22 cellular contexts compared by ENCODE assay signal in the genomic region with DNA sequence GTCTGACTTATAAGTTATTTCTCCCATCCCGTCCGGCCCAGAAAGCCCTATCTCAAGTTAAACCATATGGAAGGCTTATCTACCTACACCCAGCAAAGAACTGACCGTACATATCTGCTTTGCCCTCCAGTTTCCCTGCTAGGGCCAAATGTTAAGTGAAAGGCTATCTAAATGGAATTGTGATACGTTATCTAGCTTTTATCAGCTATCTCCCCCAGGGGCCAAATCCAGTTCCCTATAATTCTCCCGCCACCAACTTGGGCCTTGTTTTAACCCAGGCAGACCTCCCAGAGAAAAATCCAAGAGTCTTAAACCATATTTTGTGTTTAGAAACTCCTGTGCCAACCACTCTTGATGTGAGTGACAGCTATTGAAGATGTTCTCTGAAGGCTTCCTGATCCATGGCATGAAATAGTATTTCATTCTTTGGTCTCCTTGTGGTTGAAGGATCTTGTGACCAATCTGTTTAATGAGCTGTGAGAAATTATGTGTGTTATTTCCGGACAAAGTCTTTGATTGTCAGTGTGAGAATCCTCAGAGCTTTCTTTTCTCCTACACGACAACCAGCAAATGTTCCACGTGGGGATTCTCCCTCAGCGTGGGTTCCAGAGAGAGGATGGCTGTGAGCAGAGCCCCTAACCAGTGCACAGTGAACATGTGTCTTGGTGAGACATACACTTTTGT. TPM values are rescaled to one million over a fixed set of nuclear protein-coding genes. Genes with fewer than 3 reads are reported as not detected.
DNase-seq lines count a peak whose midpoint lies in the region; ATAC-seq and TF ChIP-seq lines count a peak whose summit lies in the region.
"Had no signal": no experiment of that assay in that cellular context is flagged by ENCODE, and none has a peak within 500 bp of the region (broad histone marks: within the 10 kb centered on the region; RNA-seq: fewer than 3 reads in every experiment).

No MANE protein-coding gene starts in this region.

- ATAC-seq in IMR-90 (ENCODE audit: low read depth): no peak
- ATAC-seq: stimulated activated memory B cell treated with anti-CD40 and anti-IgM and Interleukin-4, amounts not matched to agents 10 μg/mL and 1 μg/mL and 100 μg/mL, for 72 hours; T-helper 17 cell had no signal

- no TSS peak for BruUV-seq in IMR-90 (replicated peaks; lab: Mats Ljungman, UMichigan)

- in situ Hi-C loops in IMR-90 (cut with MboI; ENCODE audit: low sequenced_read_pairs): loop anchor here (25.0 kb wide), 1 partner anchor 1257 kb away; no protein-coding TSS in a partner anchor

- no peak for TF ChIP-seq POLR2A in IMR-90 (IDR thresholded peaks at IDR 0.05; ENCODE audit: low read depth, low read length)

- no peak overlapping the region for H2BK20ac ChIP-seq in IMR-90 (ENCODE audit: low read depth, low read length)

- CTCF ChIA-PET in IMR-90 (lab: Yijun Ruan, JAX): interaction anchor here (1.5 kb wide), 1 partner anchor 10 kb away, joined by 4 read pairs; no protein-coding TSS in a partner anchor
- CTCF ChIA-PET in CD4-positive, alpha-beta memory T cell (lab: Charles Lee; ENCODE audit: partially characterized antibody): interaction anchor here (4.9 kb wide), 1 partner anchor 10 kb away, joined by 26 read pairs; no protein-coding TSS in a partner anchor

- H3K4ac ChIP-seq in IMR-90 (ENCODE audit: low read depth, low read length): no peak overlapping the region

- DNase-seq in IMR-90: no peak
- DNase-seq in left kidney (ENCODE audit: low read depth, low spot score): peak; percentile 34
- DNase-seq in CD4-positive, alpha-beta memory T cell: no peak
- no peak for DNase-seq in NCI-H1436 treated with DMSO at 0.1 percent for 48 hours (lab: John Stamatoyannopoulos, UW)
- DNase-seq in SIG-M5 treated with dmso at 0.1 percent for 504 hours (lab: John Stamatoyannopoulos, UW; ENCODE audit: unreplicated experiment): no peak
- no peak for DNase-seq in T-helper 2 cell
- DNase-seq: activated CD4-positive, alpha-beta memory T cell treated with anti-CD3 and anti-CD28 coated beads for 36 hours; activated CD4-positive, CD25-positive, alpha-beta regulatory T cell; amniotic stem cell; caudate nucleus; CD8-positive, alpha-beta memory T cell; KG1; left lung; NCI-H446 treated with DMSO at 0.1 percent for 48 hours; posterior cingulate gyrus; Right ventricle myocardium superior; stimulated activated CD4-positive, alpha-beta T cell treated with anti-CD3 and anti-CD28 coated beads, Interleukin-1b, Interleukin-23, amount 100 ng/mL, for 48 hours; T-helper 17 cell had no signal

- H3K27ac Mint-ChIP-seq in CD4-positive, alpha-beta memory T cell: no peak overlapping the region
- H3K27ac Mint-ChIP-seq: activated CD4-positive, alpha-beta memory T cell treated with anti-CD3 and anti-CD28 coated beads for 36 hours; stimulated activated memory B cell treated with anti-CD40 and anti-IgM and Interleukin-4, amounts not matched to agents 10 μg/mL and 1 μg/mL and 100 μg/mL, for 72 hours; T-helper 17 cell had no signal

- dilution Hi-C loops in IMR-90 (cut with HindIII; ENCODE audit: low sequenced_read_pairs, unreplicated experiment): loop anchor here (25.0 kb wide), 1 partner anchor 1032 kb away; no protein-coding TSS in a partner anchor

- intact Hi-C loops in IMR-90 (cut with micrococcal nuclease): loop anchor here (10.0 kb wide), 1 partner anchor 1255 kb away; no protein-coding TSS in a partner anchor
- intact Hi-C loops in CD4-positive, alpha-beta memory T cell (cut with micrococcal nuclease): no loop called here

- H3K27ac ChIP-seq in BLaER1 treated with 17β-estradiol and CSF1 and Interleukin-3, amounts not matched to agents 10 nM and 100 nM: no peak overlapping the region
- H3K27ac ChIP-seq in IMR-90 (ENCODE audit: insufficient read depth, low read length): no peak overlapping the region
- H3K27ac ChIP-seq in CD4-positive, alpha-beta memory T cell (ENCODE audit: low read depth, low read length): no peak overlapping the region
- H3K27ac ChIP-seq: esophagus muscularis mucosa, left lung had no signal

- H3K4me1 ChIP-seq in BLaER1 treated with 17β-estradiol and CSF1 and Interleukin-3, amounts not matched to agents 10 nM and 100 nM: peaks cover 15 to 22% (median 18%) of the 10 kb centered on the region in 10 experiments
- H3K4me1 ChIP-seq in IMR-90 (ENCODE audit: control insufficient read depth, insufficient read depth, low read length): 0 out of 2 replicates have a peak, but pooled peaks cover 2% of the 10 kb centered on the region
- H3K4me1 ChIP-seq in endocrine pancreas (ENCODE audit: control insufficient read depth, insufficient read depth, low read length): peaks cover 43% of the 10 kb centered on the region
- no peaks in the 10 kb centered on the region for H3K4me1 ChIP-seq in CD4-positive, alpha-beta memory T cell (ENCODE audit: insufficient read depth, low read length)
- H3K4me1 ChIP-seq: esophagus muscularis mucosa, left lung had no signal

- no peak overlapping the region for H2AK9ac ChIP-seq in IMR-90 (replicated peaks; ENCODE audit: low read depth, low read length, poor library complexity)

- no peak overlapping the region for H4K5ac ChIP-seq in IMR-90 (ENCODE audit: low read depth, low read length)

- no peak overlapping the region; the same call in 2 of the 3 replicates for H2BK15ac ChIP-seq in IMR-90 (ENCODE audit: low read depth, low read length)

- no peak overlapping the region for H4K8ac ChIP-seq in IMR-90 (ENCODE audit: low read depth in 2 of 2, low read length in 2 of 2)

- H3K9me3 ChIP-seq in BLaER1 treated with 17β-estradiol and CSF1 and Interleukin-3, amounts not matched to agents 10 nM and 100 nM (replicated peaks in 1 of 11): no peaks in the 10 kb centered on the region
- H3K9me3 ChIP-seq in IMR-90 (ENCODE audit: control insufficient read depth, insufficient read depth, low read length): no peaks in the 10 kb centered on the region
- H3K9me3 ChIP-seq in endocrine pancreas (ENCODE audit: control insufficient read depth, low read length): no peaks in the 10 kb centered on the region
- H3K9me3 ChIP-seq in CD4-positive, alpha-beta memory T cell (ENCODE audit: control insufficient read depth in 1 of 2, low read length in 2 of 2): no peaks in the 10 kb centered on the region
- H3K9me3 ChIP-seq: esophagus muscularis mucosa, left lung had no signal

- POLR2A ChIA-PET in IMR-90 (lab: Charles Lee; ENCODE audit: unreplicated experiment): no interaction called here
- POLR2A ChIA-PET in CD4-positive, alpha-beta memory T cell (lab: Charles Lee; ENCODE audit: partially characterized antibody): no interaction called here

- peak overlapping the region; percentile 22 to 69 (median 44) for H3K4me2 ChIP-seq in BLaER1 treated with 17β-estradiol and CSF1 and Interleukin-3, amounts not matched to agents 10 nM and 100 nM
- H3K4me2 ChIP-seq in IMR-90 (ENCODE audit: low read depth, low read length): no peak overlapping the region

- H4K20me1 ChIP-seq in BLaER1 treated with 17β-estradiol and CSF1 and Interleukin-3, amounts not matched to agents 10 nM and 100 nM: no peaks in the 10 kb centered on the region
- no peaks in the 10 kb centered on the region for H4K20me1 ChIP-seq in IMR-90 (ENCODE audit: insufficient read depth, low read length)

- peaks cover 0 to 2% of the 10 kb centered on the region in 2 donors for H3K27me3 Mint-ChIP-seq in CD4-positive, alpha-beta memory T cell
- H3K27me3 Mint-ChIP-seq: CD8-positive, alpha-beta memory T cell; stimulated activated memory B cell treated with anti-CD40 and anti-IgM and Interleukin-4, amounts not matched to agents 10 μg/mL and 1 μg/mL and 100 μg/mL, for 72 hours had no signal

- H3K9ac ChIP-seq in BLaER1 treated with 17β-estradiol and CSF1 and Interleukin-3, amounts not matched to agents 10 nM and 100 nM: no peak overlapping the region
- H3K9ac ChIP-seq in IMR-90 (ENCODE audit: low read depth, low read length): no peak overlapping the region
- H3K9ac ChIP-seq in endocrine pancreas (ENCODE audit: control insufficient read depth, insufficient read depth, low read length): peak overlapping the region; percentile 5

- no peak for TF ChIP-seq RAD21 in IMR-90 (IDR thresholded peaks at IDR 0.05; ENCODE audit: low read length)

- no peaks in the 10 kb centered on the region for H3K27me3 ChIP-seq in BLaER1 treated with 17β-estradiol and CSF1 and Interleukin-3, amounts not matched to agents 10 nM and 100 nM
- H3K27me3 ChIP-seq in IMR-90 (ENCODE audit: control insufficient read depth, insufficient read depth, low read length) (no peaks in the 10 kb centered on the region), endocrine pancreas (ENCODE audit: control insufficient read depth, insufficient read depth, low read length) (no peaks in the 10 kb centered on the region)
- no peaks in the 10 kb centered on the region for H3K27me3 ChIP-seq in CD4-positive, alpha-beta memory T cell (ENCODE audit: insufficient read depth, low read length)
- H3K27me3 ChIP-seq: esophagus muscularis mucosa, left lung had no signal

- peak overlapping the region; percentile 51; the same call in 1 of the 2 replicates for H3K23ac ChIP-seq in IMR-90 (ENCODE audit: low read depth, low read length)

- H3K36me3 Mint-ChIP-seq in CD4-positive, alpha-beta memory T cell: no peaks in the 10 kb centered on the region
- H3K36me3 Mint-ChIP-seq: activated CD4-positive, alpha-beta memory T cell treated with anti-CD3 and anti-CD28 coated beads for 36 hours; CD8-positive, alpha-beta memory T cell had no signal

- H2AK5ac ChIP-seq in IMR-90 (ENCODE audit: low read depth, low read length): no peak overlapping the region

- no peak overlapping the region for H3K4me3 Mint-ChIP-seq in CD4-positive, alpha-beta memory T cell
- H3K4me3 Mint-ChIP-seq: activated CD4-positive, alpha-beta memory T cell treated with anti-CD3 and anti-CD28 coated beads for 36 hours; CD8-positive, alpha-beta memory T cell; stimulated activated memory B cell treated with anti-CD40 and anti-IgM and Interleukin-4, amounts not matched to agents 10 μg/mL and 1 μg/mL and 100 μg/mL, for 72 hours; T-helper 17 cell had no signal

- no peak overlapping the region for H3K18ac ChIP-seq in IMR-90 (ENCODE audit: low read depth, low read length)

- no peak overlapping the region for H4K91ac ChIP-seq in IMR-90 (ENCODE audit: insufficient read depth, low read depth, low read length)

- no peak overlapping the region for H2BK5ac ChIP-seq in IMR-90 (ENCODE audit: low read depth, low read length, poor library complexity, severe bottlenecking)

- no peaks in the 10 kb centered on the region for H3K36me3 ChIP-seq in BLaER1 treated with 17β-estradiol and CSF1 and Interleukin-3, amounts not matched to agents 10 nM and 100 nM
- H3K36me3 ChIP-seq in IMR-90 (ENCODE audit: control insufficient read depth, insufficient read depth, low read length): no peaks in the 10 kb centered on the region
- H3K36me3 ChIP-seq in endocrine pancreas (ENCODE audit: control insufficient read depth, insufficient read depth, low read length): no peaks in the 10 kb centered on the region
- H3K36me3 ChIP-seq in CD4-positive, alpha-beta memory T cell (ENCODE audit: insufficient read depth, low read length): no peaks in the 10 kb centered on the region
- H3K36me3 ChIP-seq: esophagus muscularis mucosa, left lung had no signal

- H3K14ac ChIP-seq in IMR-90 (replicated peaks; ENCODE audit: low read depth, low read length): no peak overlapping the region

- H3K56ac ChIP-seq in IMR-90 (ENCODE audit: extremely low read depth, insufficient read depth, low read length): no peak overlapping the region

- H3K9me3 Mint-ChIP-seq in CD4-positive, alpha-beta memory T cell: no peaks in the 10 kb centered on the region
- H3K9me3 Mint-ChIP-seq: activated CD4-positive, alpha-beta memory T cell treated with anti-CD3 and anti-CD28 coated beads for 36 hours; CD8-positive, alpha-beta memory T cell; stimulated activated memory B cell treated with anti-CD40 and anti-IgM and Interleukin-4, amounts not matched to agents 10 μg/mL and 1 μg/mL and 100 μg/mL, for 72 hours had no signal

- H3K4me1 Mint-ChIP-seq in CD4-positive, alpha-beta memory T cell: no peaks in the 10 kb centered on the region
- H3K4me1 Mint-ChIP-seq: CD8-positive, alpha-beta memory T cell; stimulated activated memory B cell treated with anti-CD40 and anti-IgM and Interleukin-4, amounts not matched to agents 10 μg/mL and 1 μg/mL and 100 μg/mL, for 72 hours; T-helper 17 cell had no signal

- H2BK120ac ChIP-seq in IMR-90 (ENCODE audit: low read depth, low read length): no peak overlapping the region

- TF ChIP-seq CTCF in IMR-90 (conservative IDR thresholded peaks at IDR 0.05; ENCODE audit: low read depth, low read length): no peak

- no CpG with 5 or more reads among the region's 9 CpGs for WGBS in IMR-90 (ENCODE audit: extremely low coverage in 2 of 2, insufficient read length in 1 of 2), 2 experiments

- no peak overlapping the region for H3K4me3 ChIP-seq in BLaER1 treated with 17β-estradiol and CSF1 and Interleukin-3, amounts not matched to agents 10 nM and 100 nM
- H3K4me3 ChIP-seq in IMR-90 (ENCODE audit: insufficient read depth, low read depth, low read length) (no peak overlapping the region), endocrine pancreas (ENCODE audit: control insufficient read depth, insufficient read depth, low read length) (peak overlapping the region; percentile 32)
- H3K4me3 ChIP-seq in CD4-positive, alpha-beta memory T cell (ENCODE audit: low read length in 2 of 2): no peak overlapping the region
- H3K4me3 ChIP-seq: esophagus muscularis mucosa, left lung had no signal

- no peaks in the 10 kb centered on the region for H3K79me1 ChIP-seq in IMR-90 (ENCODE audit: low read depth in 1 of 2, low read length in 2 of 2)

- H2AFZ ChIP-seq in IMR-90 (replicated peaks; ENCODE audit: low read length, poor library complexity): no peak overlapping the region

- H3K9me1 ChIP-seq in IMR-90 (ENCODE audit: insufficient read depth, low read length): no peaks in the 10 kb centered on the region

RNA-seq across cellular contexts. Expression of gene HOOK1, which starts 45.2 kb away (rescaled TPM):
- not detected in 2 replicates for total RNA-seq in IMR-90 (2012; rRNA removed)
- polyA plus RNA-seq in IMR-90 (2012; rRNA removed): not detected in 2 replicates
- polyA plus RNA-seq in IMR-90 (2012; cell fraction: cytosol; rRNA removed): not detected in 2 replicates
- polyA plus RNA-seq in IMR-90 (2012; cell fraction: nucleus; rRNA removed; ENCODE audit: low replicate concordance): not detected in 2 replicates
- 10 to 100 TPM; 16.7 to 19.2 TPM for total RNA-seq in CD4-positive, alpha-beta memory T cell
- 1 to 10 TPM; 9.3 to 9.9 TPM for polyA plus RNA-seq in CD4-positive, alpha-beta memory T cell

Comparison
In these comparisons a context has a peak if more than half of its experiments do, and no peak if none do; other contexts are left out.
1. RNA of gene HOOK1, which starts 45.2 kb away (total RNA-seq): 16.7 to 19.2 TPM in CD4-positive, alpha-beta memory T cell; not detected in IMR-90; every median in the first group is over 10 times any median in the second.